In genomic region chr17:81821603-81822311, GRCh38 we compare ENCODE assay signal across 8 cellular contexts. TPM values are rescaled to one million over a fixed set of nuclear protein-coding genes. Genes with fewer than 3 reads are reported as not detected.
DNase-seq lines count a peak whose midpoint lies in the region; ATAC-seq and TF ChIP-seq lines count a peak whose summit lies in the region.

No MANE protein-coding gene starts in this region.

- TF ChIP-seq POLR2A in Peyer's patch (IDR thresholded peaks at IDR 0.05), result peak in 1 of 2 donors; percentile 25

- H3K27ac Mint-ChIP-seq in activated T-helper 2 cell treated with anti-CD3 and anti-CD28 coated beads, Interferon-gamma antibody, Interleukin-2, Interleukin-4, amounts not matched to agents 10 μg/mL and 5 μg/mL and 100 μg/mL, durations not matched to agents 14 hours and 24 hours and 36 hours, result no peak overlapping the region

- H3K36me3 Mint-ChIP-seq in activated T-helper 2 cell treated with anti-CD3 and anti-CD28 coated beads, Interferon-gamma antibody, Interleukin-2, Interleukin-4, amounts not matched to agents 10 μg/mL and 5 μg/mL and 100 μg/mL, durations not matched to agents 14 hours and 24 hours and 36 hours (ENCODE audit: low read depth), result no peaks in the 10 kb centered on the region

- H3K27me3 ChIP-seq in HL-60 (ENCODE audit: insufficient read depth, poor library complexity, severe bottlenecking), result no peaks in the 10 kb centered on the region
- H3K27me3 ChIP-seq in Peyer's patch, result no peaks in the 10 kb centered on the region
- H3K27me3 ChIP-seq in aorta (ENCODE audit: control insufficient read depth in 1 of 2, insufficient read depth in 2 of 2, low read length in 1 of 2), result no peaks in the 10 kb centered on the region

- H3K4me1 ChIP-seq in Peyer's patch (peaks cover 0 to 15% (median 8%) of the 10 kb centered on the region in 4 donors), aorta (ENCODE audit: control insufficient read depth in 1 of 2, insufficient read depth in 2 of 2, low read length in 2 of 2) (no peaks in the 10 kb centered on the region)

- no peaks in the 10 kb centered on the region for H3K9me3 Mint-ChIP-seq in activated T-helper 2 cell treated with anti-CD3 and anti-CD28 coated beads, Interferon-gamma antibody, Interleukin-2, Interleukin-4, amounts not matched to agents 10 μg/mL and 5 μg/mL and 100 μg/mL, durations not matched to agents 14 hours and 24 hours and 36 hours

- H3K27me3 Mint-ChIP-seq in activated T-helper 2 cell treated with anti-CD3 and anti-CD28 coated beads, Interferon-gamma antibody, Interleukin-2, Interleukin-4, amounts not matched to agents 10 μg/mL and 5 μg/mL and 100 μg/mL, durations not matched to agents 14 hours and 24 hours and 36 hours (ENCODE audit: low read depth), result peaks cover 9% of the 10 kb centered on the region

- no peak overlapping the region for H3K4me3 Mint-ChIP-seq in activated T-helper 2 cell treated with anti-CD3 and anti-CD28 coated beads, Interferon-gamma antibody, Interleukin-2, Interleukin-4, amounts not matched to agents 10 μg/mL and 5 μg/mL and 100 μg/mL, durations not matched to agents 14 hours and 24 hours and 36 hours (ENCODE audit: low read depth)

- peaks cover 3% of the 10 kb centered on the region for H3K4me1 Mint-ChIP-seq in activated T-helper 2 cell treated with anti-CD3 and anti-CD28 coated beads, Interferon-gamma antibody, Interleukin-2, Interleukin-4, amounts not matched to agents 10 μg/mL and 5 μg/mL and 100 μg/mL, durations not matched to agents 14 hours and 24 hours and 36 hours (ENCODE audit: low read depth)

- H3K27ac ChIP-seq in C4-2B (peak overlapping the region; percentile 96), HL-60 (replicated peaks) (no peak overlapping the region), Peyer's patch (peak overlapping the region; percentile 31 to 92 (median 78)), aorta (ENCODE audit: low read depth in 1 of 2, low read length in 2 of 2) (peak overlapping the region in 1 of 2 donors; percentile 11)

- ATAC-seq in aorta (ENCODE audit: low FRiP score), result peak; percentile 74

- WGBS in aorta, 2 donors, result 29 to 34% methylated on average over 20 of the region's 20 CpGs

- TF ChIP-seq CTCF in C4-2B (conservative IDR thresholded peaks at IDR 0.05) (peak; percentile 96), HL-60 (IDR thresholded peaks at IDR 0.05; ENCODE audit: insufficient read depth, low read length) (no peak), Peyer's patch (IDR thresholded peaks at IDR 0.05) (peak in 4 of 6 experiments; percentile 40 to 89 (median 86))

- H3K4me3 ChIP-seq in HL-60 (replicated peaks; ENCODE audit: insufficient read depth, low read length), result no peak overlapping the region
- peak overlapping the region in 1 of 4 donors; percentile 18 for H3K4me3 ChIP-seq in Peyer's patch
- no peak overlapping the region for H3K4me3 ChIP-seq in aorta (ENCODE audit: low read length in 2 of 2)

- intact Hi-C loops in aorta (cut with DNase I), result loop anchor here in 1 of 2 donors (5.0 kb wide), 1 partner anchor 41 kb away; the partner anchor contains the start of gene P4HB
- intact Hi-C loops in activated T-helper 2 cell treated with anti-CD3 and anti-CD28 coated beads, Interferon-gamma antibody, Interleukin-2, Interleukin-4, amounts not matched to agents 10 μg/mL and 5 μg/mL and 100 μg/mL, durations not matched to agents 14 hours and 24 hours and 36 hours (cut with micrococcal nuclease), result no loop called here

- H3K36me3 ChIP-seq in Peyer's patch (peaks cover 0 to 7% (median 0%) of the 10 kb centered on the region in 3 donors), aorta (ENCODE audit: control insufficient read depth in 1 of 2, insufficient read depth in 2 of 2, low read length in 1 of 2) (peaks cover 0 to 3% of the 10 kb centered on the region in 2 donors)

- H3K9me3 ChIP-seq in Peyer's patch, result no peaks in the 10 kb centered on the region
- H3K9me3 ChIP-seq in aorta (ENCODE audit: control insufficient read depth, low read length), result no peaks in the 10 kb centered on the region

- DNase-seq in HL-60 (ENCODE audit: low read depth in 1 of 2, low spot score in 1 of 2) (peak; percentile 41 to 61), Peyer's patch (peak; percentile 21 to 95 (median 92)), dermis blood vessel endothelial cell (peak; percentile 76), medulla oblongata (ENCODE audit: extremely low spot score) (peak; percentile 22), aorta (peak; percentile 88 to 93), DMS79 (lab: John Stamatoyannopoulos, UW) (no peak)
- DNase-seq in activated T-helper 2 cell treated with anti-CD3 and anti-CD28 coated beads, Interferon-gamma antibody, Interleukin-2, Interleukin-4, amounts not matched to agents 10 μg/mL and 5 μg/mL and 100 μg/mL, durations not matched to agents 14 hours and 24 hours and 36 hours (ENCODE audit: low spot score), result no peak

RNA-seq across cellular contexts. Expression of gene MCRIP1, which starts 11.3 kb away (rescaled TPM):
- 10 to 100 TPM; 19.6 to 47.9 (median 28.8) TPM for total RNA-seq in Peyer's patch
- 79.9 and 138 TPM in 2 replicates for total RNA-seq in dermis blood vessel endothelial cell
- total RNA-seq in aorta, result 100 to 1,000 TPM in 1 of 2 donors, 10 to 100 TPM in 1; 93.5 to 105 TPM
- polyA plus RNA-seq in aorta, result 100 to 1,000 TPM; 158 to 310 TPM
- 42.5 and 42.9 TPM in 2 replicates for total RNA-seq in activated T-helper 2 cell treated with anti-CD3 and anti-CD28 coated beads, Interferon-gamma antibody, Interleukin-2, Interleukin-4, amounts not matched to agents 10 μg/mL and 5 μg/mL and 100 μg/mL, durations not matched to agents 14 hours and 24 hours and 36 hours

RNA-seq across cellular contexts. Expression of gene PPP1R27, which starts 13.1 kb away (rescaled TPM):
- not detected for total RNA-seq in Peyer's patch
- total RNA-seq in dermis blood vessel endothelial cell, result not detected in 2 replicates
- not detected for total RNA-seq in aorta
- under 1 TPM in 1 of 2 donors, not detected in 1; 0.41 TPM for polyA plus RNA-seq in aorta
- total RNA-seq in activated T-helper 2 cell treated with anti-CD3 and anti-CD28 coated beads, Interferon-gamma antibody, Interleukin-2, Interleukin-4, amounts not matched to agents 10 μg/mL and 5 μg/mL and 100 μg/mL, durations not matched to agents 14 hours and 24 hours and 36 hours, result not detected in 2 replicates

RNA-seq across cellular contexts. Expression of gene GCGR, which starts 17.8 kb away (rescaled TPM):
- 1 to 10 TPM in 1 of 4 donors, under 1 TPM in 1, not detected in 2; 0.67 to 1.1 TPM for total RNA-seq in Peyer's patch
- 0.17 TPM in 1 of 2 replicates, not detected in the other for total RNA-seq in dermis blood vessel endothelial cell
- under 1 TPM; 0.39 to 0.63 TPM for total RNA-seq in aorta
- polyA plus RNA-seq in aorta, result not detected
- not detected in 2 replicates for total RNA-seq in activated T-helper 2 cell treated with anti-CD3 and anti-CD28 coated beads, Interferon-gamma antibody, Interleukin-2, Interleukin-4, amounts not matched to agents 10 μg/mL and 5 μg/mL and 100 μg/mL, durations not matched to agents 14 hours and 24 hours and 36 hours

RNA-seq across cellular contexts. Expression of gene P4HB, which starts 38.6 kb away (rescaled TPM):
- total RNA-seq in Peyer's patch (1,000 to 10,000 TPM in 3 of 4 donors, 100 to 1,000 TPM in 1; 326 to 1,290 (median 1,196) TPM), dermis blood vessel endothelial cell (1,052 and 1,490 TPM in 2 replicates), aorta (100 to 1,000 TPM; 407 to 436 TPM)
- 100 to 1,000 TPM; 275 to 537 TPM for polyA plus RNA-seq in aorta
- 545 and 603 TPM in 2 replicates for total RNA-seq in activated T-helper 2 cell treated with anti-CD3 and anti-CD28 coated beads, Interferon-gamma antibody, Interleukin-2, Interleukin-4, amounts not matched to agents 10 μg/mL and 5 μg/mL and 100 μg/mL, durations not matched to agents 14 hours and 24 hours and 36 hours

RNA-seq across cellular contexts. Expression of gene ARHGDIA, which starts 49.4 kb away (rescaled TPM):
- total RNA-seq in Peyer's patch, result 100 to 1,000 TPM; 282 to 475 (median 350) TPM
- 195 and 495 TPM in 2 replicates for total RNA-seq in dermis blood vessel endothelial cell
- 100 to 1,000 TPM; 303 to 422 TPM for total RNA-seq in aorta
- 100 to 1,000 TPM; 163 to 310 TPM for polyA plus RNA-seq in aorta
- 713 and 715 TPM in 2 replicates for total RNA-seq in activated T-helper 2 cell treated with anti-CD3 and anti-CD28 coated beads, Interferon-gamma antibody, Interleukin-2, Interleukin-4, amounts not matched to agents 10 μg/mL and 5 μg/mL and 100 μg/mL, durations not matched to agents 14 hours and 24 hours and 36 hours

Comparison
In these comparisons a context has a peak if more than half of its experiments do, and no peak if none do; other contexts are left out.
1. DNase-seq: peak in HL-60 (2 of 2), Peyer's patch (3 of 3), dermis blood vessel endothelial cell (single experiment), medulla oblongata (single experiment) and aorta (2 of 2); none in activated T-helper 2 cell treated with anti-CD3 and anti-CD28 coated beads, Interferon-gamma antibody, Interleukin-2, Interleukin-4, amounts not matched to agents 10 μg/mL and 5 μg/mL and 100 μg/mL, durations not matched to agents 14 hours and 24 hours and 36 hours (single experiment) and DMS79 (single experiment).